In the genomic region with DNA sequence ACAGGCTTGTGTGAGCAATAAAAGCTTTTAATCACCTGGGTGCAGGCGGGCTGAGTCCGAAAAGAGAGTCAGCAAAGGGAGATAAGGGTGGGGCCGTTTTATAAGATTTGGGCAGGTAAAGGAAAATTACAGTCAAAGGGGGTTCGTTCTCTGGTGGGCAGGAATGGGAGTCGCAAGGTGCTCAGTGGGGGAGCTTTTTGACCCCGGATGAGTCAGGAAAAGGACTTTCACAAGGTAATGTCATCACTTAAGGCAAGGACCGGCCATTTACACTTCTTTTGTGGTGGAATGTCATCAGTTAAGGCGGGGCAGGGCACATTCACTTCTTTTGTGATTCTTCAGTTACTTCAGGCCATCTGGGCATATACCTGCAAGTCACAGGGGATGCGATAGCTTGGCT, we compare ENCODE assay signal across 8 cellular contexts.
DNase-seq lines count a peak whose midpoint lies in the region; ATAC-seq and TF ChIP-seq lines count a peak whose summit lies in the region.
"Not testable (repeated sequence)": the region's sequence is repeated elsewhere in the genome, so short reads cannot be mapped to it uniquely, and the experiment has no call there.

No MANE protein-coding gene starts in this region.

- H3K4me1 ChIP-seq in Caco-2: peaks cover 85% of the 10 kb centered on the region
- H3K4me1 ChIP-seq in iPS-18a (ENCODE audit: control insufficient read depth, low read depth, low read length): peaks cover 65% of the 10 kb centered on the region
- peaks cover 59% of the 10 kb centered on the region in 2 experiments for H3K4me1 ChIP-seq in neutrophil (ENCODE audit: control insufficient read depth in 1 of 2, insufficient read depth in 1 of 2, low read depth in 1 of 2, low read length in 1 of 2)

- not testable (repeated sequence) for H3K36me3 ChIP-seq in Caco-2 (ENCODE audit: control insufficient read depth, insufficient read depth, low read length); iPS-18a (ENCODE audit: control insufficient read depth, low read depth, low read length); neutrophil

- peak overlapping the region; percentile 24 for H3K9ac ChIP-seq in iPS-18a (ENCODE audit: low read length)

- peak overlapping the region; percentile 92 for H3K27ac Mint-ChIP-seq in Caco-2 (ENCODE audit: unreplicated experiment)
- peak overlapping the region; percentile 98 for H3K27ac Mint-ChIP-seq in WTC11
- peak overlapping the region; percentile 94 for H3K27ac Mint-ChIP-seq in activated T-helper 17 cell treated with anti-CD3 and anti-CD28 coated beads, Interleukin-2, amount 50 U/mL, for 72 hours
- H3K27ac Mint-ChIP-seq in dendritic cell treated with granulocyte-macrophage colony-stimulating factor and Interleukin-4, amounts not matched to agents 40 ng/mL and 50 ng/mL, for 4 days: peak overlapping the region; percentile 75
- peak overlapping the region; percentile 96 for H3K27ac Mint-ChIP-seq in type B pancreatic cell

- BruUV-seq in Caco-2 (replicated peaks; lab: Mats Ljungman, UMichigan): not testable (repeated sequence)

- CTCF ChIA-PET in Caco-2 (lab: Charles Lee) (interaction anchor here (1.2 kb wide), 1 partner anchor 20 kb away, joined by 8 read pairs; no protein-coding TSS in a partner anchor), WTC11 (lab: Charles Lee) (interaction anchor here (1.0 to 1.5 kb wide), 6 partner anchors 9 to 94 kb away, joined by 3 to 4 read pairs (median 4); no protein-coding TSS in a partner anchor)

- H3K4me3 Mint-ChIP-seq in Caco-2 (ENCODE audit: unreplicated experiment) (peak overlapping the region; percentile 66), WTC11 (peak overlapping the region; percentile 32), type B pancreatic cell (peak overlapping the region; percentile 62)
- peak overlapping the region; percentile 97 for H3K4me3 Mint-ChIP-seq in activated T-helper 17 cell treated with anti-CD3 and anti-CD28 coated beads, Interleukin-2, amount 50 U/mL, for 72 hours
- not testable (repeated sequence) for H3K4me3 Mint-ChIP-seq in dendritic cell treated with granulocyte-macrophage colony-stimulating factor and Interleukin-4, amounts not matched to agents 40 ng/mL and 50 ng/mL, for 4 days

- peak overlapping the region; percentile 84 for H3K27ac ChIP-seq in iPS-18a (ENCODE audit: low read length)
- H3K27ac ChIP-seq in neutrophil: peak overlapping the region; percentile 75

- POLR2A ChIA-PET in Caco-2 (lab: Charles Lee): interaction anchor here (1.6 kb wide), 1 partner anchor 19 kb away, joined by 5 read pairs; no protein-coding TSS in a partner anchor
- POLR2A ChIA-PET in WTC11 (lab: Charles Lee): interaction anchor here (0.6 to 5.6 kb wide), 6 partner anchors 44 to 743 kb away, joined by 3 to 37 read pairs (median 5); a partner anchor contains a TSS

- ATAC-seq in WTC11; activated T-helper 17 cell treated with anti-CD3 and anti-CD28 coated beads, Interleukin-2, amount 50 U/mL, for 72 hours (replicated peaks): not testable (repeated sequence)

- not testable (repeated sequence) for TF ChIP-seq CTCF in Caco-2 (IDR thresholded peaks at IDR 0.05; ENCODE audit: insufficient read depth in 1 of 2, low read depth in 1 of 2, low read length in 1 of 2, severe bottlenecking in 1 of 2, unreplicated experiment in 1 of 2); WTC11 (IDR thresholded peaks at IDR 0.05); neutrophil (IDR thresholded peaks at IDR 0.05); type B pancreatic cell (conservative IDR thresholded peaks at IDR 0.05)

- intact Hi-C loops in Caco-2 (cut with micrococcal nuclease; ENCODE audit: unreplicated experiment): not testable (repeated sequence)
- intact Hi-C loops in dendritic cell treated with granulocyte-macrophage colony-stimulating factor and Interleukin-4, amounts not matched to agents 40 ng/mL and 50 ng/mL, for 4 days (cut with micrococcal nuclease): loop anchor here (5.0 kb wide), 1 partner anchor 72 kb away; a partner anchor contains a TSS

- H3K36me3 Mint-ChIP-seq in Caco-2 (ENCODE audit: insufficient read depth, unreplicated experiment): peaks cover 89% of the 10 kb centered on the region
- not testable (repeated sequence) for H3K36me3 Mint-ChIP-seq in WTC11, type B pancreatic cell
- peaks cover 87% of the 10 kb centered on the region for H3K36me3 Mint-ChIP-seq in activated T-helper 17 cell treated with anti-CD3 and anti-CD28 coated beads, Interleukin-2, amount 50 U/mL, for 72 hours (ENCODE audit: low read depth)
- peaks cover 31% of the 10 kb centered on the region for H3K36me3 Mint-ChIP-seq in dendritic cell treated with granulocyte-macrophage colony-stimulating factor and Interleukin-4, amounts not matched to agents 40 ng/mL and 50 ng/mL, for 4 days (ENCODE audit: low read depth)

- H3K9me3 Mint-ChIP-seq in Caco-2 (ENCODE audit: unreplicated experiment); WTC11; activated T-helper 17 cell treated with anti-CD3 and anti-CD28 coated beads, Interleukin-2, amount 50 U/mL, for 72 hours; dendritic cell treated with granulocyte-macrophage colony-stimulating factor and Interleukin-4, amounts not matched to agents 40 ng/mL and 50 ng/mL, for 4 days; type B pancreatic cell: not testable (repeated sequence)

- not testable (repeated sequence) for DNase-seq in Caco-2; type B pancreatic cell (ENCODE audit: extremely low spot score, unreplicated experiment)
- DNase-seq in LoVo (ENCODE audit: low spot score) (peak; percentile 46), WTC11 (ENCODE audit: low spot score) (peak; percentile 38)

- not testable (repeated sequence) for H3K4me3 ChIP-seq in Caco-2 (ENCODE audit: low read depth, low read length); iPS-18a (ENCODE audit: low read length); neutrophil (ENCODE audit: low read depth in 1 of 2, low read length in 1 of 2)

- H3K9me3 ChIP-seq in Caco-2; iPS-18a (ENCODE audit: control insufficient read depth, low read depth, low read length); neutrophil: not testable (repeated sequence)

- H3K4me1 Mint-ChIP-seq in Caco-2 (ENCODE audit: low read depth, unreplicated experiment): peaks cover 76% of the 10 kb centered on the region
- peaks cover 91% of the 10 kb centered on the region for H3K4me1 Mint-ChIP-seq in WTC11
- H3K4me1 Mint-ChIP-seq in activated T-helper 17 cell treated with anti-CD3 and anti-CD28 coated beads, Interleukin-2, amount 50 U/mL, for 72 hours: peaks cover 63% of the 10 kb centered on the region
- H3K4me1 Mint-ChIP-seq in dendritic cell treated with granulocyte-macrophage colony-stimulating factor and Interleukin-4, amounts not matched to agents 40 ng/mL and 50 ng/mL, for 4 days (ENCODE audit: low read depth): peaks cover 79% of the 10 kb centered on the region
- H3K4me1 Mint-ChIP-seq in type B pancreatic cell (ENCODE audit: unreplicated experiment): peaks cover 46% of the 10 kb centered on the region

- not testable (repeated sequence) for H3K27me3 ChIP-seq in Caco-2 (replicated peaks; ENCODE audit: control insufficient read depth, insufficient read depth, low read length); iPS-18a (ENCODE audit: control insufficient read depth, insufficient read depth, low read length); neutrophil

- not testable (repeated sequence) for H3K27me3 Mint-ChIP-seq in Caco-2 (ENCODE audit: insufficient read depth, unreplicated experiment); WTC11 (ENCODE audit: low read depth); activated T-helper 17 cell treated with anti-CD3 and anti-CD28 coated beads, Interleukin-2, amount 50 U/mL, for 72 hours; dendritic cell treated with granulocyte-macrophage colony-stimulating factor and Interleukin-4, amounts not matched to agents 40 ng/mL and 50 ng/mL, for 4 days; type B pancreatic cell

TF ChIP-seq in WTC11, 78 proteins besides CTCF, POLR2A, EP300 and RAD21:
- TF ChIP-seq TEAD1 (CRISPR knock-in tag; IDR thresholded peaks at IDR 0.05) (peak; percentile 83; the same call in 1 of the 2 replicates), NFE2L1 (CRISPR knock-in tag; IDR thresholded peaks at IDR 0.05) (peak; percentile 68; the same call in 1 of the 2 replicates)
- TF ChIP-seq, protein P1, sequence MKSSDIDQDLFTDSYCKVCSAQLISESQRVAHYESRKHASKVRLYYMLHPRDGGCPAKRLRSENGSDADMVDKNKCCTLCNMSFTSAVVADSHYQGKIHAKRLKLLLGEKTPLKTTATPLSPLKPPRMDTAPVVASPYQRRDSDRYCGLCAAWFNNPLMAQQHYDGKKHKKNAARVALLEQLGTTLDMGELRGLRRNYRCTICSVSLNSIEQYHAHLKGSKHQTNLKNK (CRISPR knock-in tag; IDR thresholded peaks at IDR 0.05): 0 out of 2 replicates have a peak, but pooled peaks have one; percentile 48
